In genomic region chr1:9665193-9665592, GRCh38 we compare ENCODE assay signal across 22 cellular contexts. TPM values are rescaled to one million over a fixed set of nuclear protein-coding genes. Genes with fewer than 3 reads are reported as not detected.
DNase-seq lines count a peak whose midpoint lies in the region; ATAC-seq and TF ChIP-seq lines count a peak whose summit lies in the region.
"Had no signal": no experiment of that assay in that cellular context is flagged by ENCODE, and none has a peak within 500 bp of the region (broad histone marks: within the 10 kb centered on the region; RNA-seq: fewer than 3 reads in every experiment).

No MANE protein-coding gene starts in this region.

- H3K4me1 Mint-ChIP-seq in stimulated activated naive CD8-positive, alpha-beta T cell treated with anti-CD3 and anti-CD28 coated beads, Interleukin-15, Interleukin-2, amounts not matched to agents 100 ng/mL and 50 ng/mL, for 24 hours (ENCODE audit: low read depth), result peaks cover 76% of the 10 kb centered on the region
- peaks cover 39% of the 10 kb centered on the region for H3K4me1 Mint-ChIP-seq in activated T-helper 1 cell treated with anti-CD3 and anti-CD28 coated beads, Interleukin-12 subunit alpha, Interleukin-12 subunit beta, Interleukin-2, Interleukin-4 antibody, amounts not matched to agents 30 ng/mL and 10 ng/mL and 1 ng/mL, durations not matched to agents 14 hours and 24 hours and 36 hours (ENCODE audit: low read depth)
- peaks cover 61 to 73% of the 10 kb centered on the region in 2 donors for H3K4me1 Mint-ChIP-seq in immature natural killer cell
- H3K4me1 Mint-ChIP-seq: mesothelial cell of epicardium, nephron, WTC11 had no signal

- no peak overlapping the region for H3K27ac ChIP-seq in esophagus muscularis mucosa (replicated peaks in 1 of 4)
- H3K27ac ChIP-seq: adrenal gland; BLaER1 treated with 17β-estradiol and CSF1 and Interleukin-3, amounts not matched to agents 10 nM and 100 nM; body of pancreas; skin epidermis; transverse colon had no signal

- H3K9me3 Mint-ChIP-seq in stimulated activated naive CD8-positive, alpha-beta T cell treated with anti-CD3 and anti-CD28 coated beads, Interleukin-15, Interleukin-2, amounts not matched to agents 100 ng/mL and 50 ng/mL, for 24 hours, result no peaks in the 10 kb centered on the region
- no peaks in the 10 kb centered on the region for H3K9me3 Mint-ChIP-seq in activated T-helper 1 cell treated with anti-CD3 and anti-CD28 coated beads, Interleukin-12 subunit alpha, Interleukin-12 subunit beta, Interleukin-2, Interleukin-4 antibody, amounts not matched to agents 30 ng/mL and 10 ng/mL and 1 ng/mL, durations not matched to agents 14 hours and 24 hours and 36 hours
- H3K9me3 Mint-ChIP-seq in immature natural killer cell, result no peaks in the 10 kb centered on the region
- H3K9me3 Mint-ChIP-seq: mesothelial cell of epicardium, nephron, WTC11 had no signal

- H3K9me3 ChIP-seq in esophagus muscularis mucosa, result no peaks in the 10 kb centered on the region
- H3K9me3 ChIP-seq: adrenal gland, body of pancreas, transverse colon had no signal

- DNase-seq in stimulated activated naive CD8-positive, alpha-beta T cell treated with anti-CD3 and anti-CD28 coated beads, Interleukin-15, Interleukin-2, amounts not matched to agents 100 U/mL and 50 U/mL, for 24 hours, result no peak
- DNase-seq in activated T-helper 1 cell treated with anti-CD3 and anti-CD28 coated beads, Interleukin-12 subunit alpha, Interleukin-12 subunit beta, Interleukin-2, Interleukin-4 antibody, amounts not matched to agents 30 ng/mL and 10 ng/mL and 1 ng/mL, durations not matched to agents 14 hours and 24 hours and 36 hours (ENCODE audit: low spot score), result no peak
- DNase-seq in immature natural killer cell (no peak), SW480 (ENCODE audit: low spot score) (no peak), NCI-H2081 (lab: John Stamatoyannopoulos, UW) (no peak), esophagus muscularis mucosa (ENCODE audit: extremely low spot score) (no peak)
- DNase-seq: adrenal gland, body of pancreas, islet precursor cell, left ventricle myocardium superior, NCI-H2029 treated with DMSO at 0.1 percent for 48 hours, NCI-H345, SHP77 treated with DMSO at 0.1 percent for 48 hours, transverse colon had no signal

- no peak for TF ChIP-seq POLR2A in esophagus muscularis mucosa (IDR thresholded peaks at IDR 0.05; ENCODE audit: low read depth)

- H3K4me3 Mint-ChIP-seq in stimulated activated naive CD8-positive, alpha-beta T cell treated with anti-CD3 and anti-CD28 coated beads, Interleukin-15, Interleukin-2, amounts not matched to agents 100 ng/mL and 50 ng/mL, for 24 hours, result peak overlapping the region; percentile 32
- H3K4me3 Mint-ChIP-seq in activated T-helper 1 cell treated with anti-CD3 and anti-CD28 coated beads, Interleukin-12 subunit alpha, Interleukin-12 subunit beta, Interleukin-2, Interleukin-4 antibody, amounts not matched to agents 30 ng/mL and 10 ng/mL and 1 ng/mL, durations not matched to agents 14 hours and 24 hours and 36 hours, result no peak overlapping the region
- H3K4me3 Mint-ChIP-seq in immature natural killer cell, result peak overlapping the region in 3 of 5 donors; percentile 1 to 27 (median 27)
- H3K4me3 Mint-ChIP-seq: mesothelial cell of epicardium, nephron, WTC11 had no signal

- H3K4me1 ChIP-seq in esophagus muscularis mucosa, result no peaks in the 10 kb centered on the region
- H3K4me1 ChIP-seq: adrenal gland, body of pancreas, transverse colon had no signal

- no peak for TF ChIP-seq CTCF in esophagus muscularis mucosa (IDR thresholded peaks at IDR 0.05)

- ATAC-seq in stimulated activated naive CD8-positive, alpha-beta T cell treated with anti-CD3 and anti-CD28 coated beads, Interleukin-15, Interleukin-2, amounts not matched to agents 100 U/mL and 50 U/mL, for 24 hours, result no peak
- ATAC-seq: body of pancreas, HCT116, left ventricle myocardium superior, Panc1, WTC11 had no signal

- intact Hi-C loops in activated T-helper 1 cell treated with anti-CD3 and anti-CD28 coated beads, Interleukin-12 subunit alpha, Interleukin-12 subunit beta, Interleukin-2, Interleukin-4 antibody, amounts not matched to agents 30 ng/mL and 10 ng/mL and 1 ng/mL, durations not matched to agents 14 hours and 24 hours and 36 hours (cut with micrococcal nuclease), result no loop called here
- intact Hi-C loops in esophagus muscularis mucosa (cut with DNase I), result no loop called here

- H3K36me3 Mint-ChIP-seq in stimulated activated naive CD8-positive, alpha-beta T cell treated with anti-CD3 and anti-CD28 coated beads, Interleukin-15, Interleukin-2, amounts not matched to agents 100 ng/mL and 50 ng/mL, for 24 hours (ENCODE audit: low read depth), result peaks cover 57% of the 10 kb centered on the region
- H3K36me3 Mint-ChIP-seq in activated T-helper 1 cell treated with anti-CD3 and anti-CD28 coated beads, Interleukin-12 subunit alpha, Interleukin-12 subunit beta, Interleukin-2, Interleukin-4 antibody, amounts not matched to agents 30 ng/mL and 10 ng/mL and 1 ng/mL, durations not matched to agents 14 hours and 24 hours and 36 hours (ENCODE audit: low read depth), result peaks cover 44% of the 10 kb centered on the region
- H3K36me3 Mint-ChIP-seq in immature natural killer cell, result peaks cover 2 to 17% (median 9%) of the 10 kb centered on the region in 3 donors
- H3K36me3 Mint-ChIP-seq: mesothelial cell of epicardium, WTC11 had no signal

- TF ChIP-seq EP300 in esophagus muscularis mucosa (IDR thresholded peaks at IDR 0.05), result no peak

- H3K36me3 ChIP-seq in esophagus muscularis mucosa, result no peaks in the 10 kb centered on the region
- H3K36me3 ChIP-seq: adrenal gland, transverse colon had no signal

- peaks cover 0 to 41% (median 0%) of the 10 kb centered on the region in 4 donors for H3K27me3 ChIP-seq in esophagus muscularis mucosa
- H3K27me3 ChIP-seq: adrenal gland; BLaER1 treated with 17β-estradiol and CSF1 and Interleukin-3, amounts not matched to agents 10 nM and 100 nM had no signal

- H3K27me3 Mint-ChIP-seq in stimulated activated naive CD8-positive, alpha-beta T cell treated with anti-CD3 and anti-CD28 coated beads, Interleukin-15, Interleukin-2, amounts not matched to agents 100 ng/mL and 50 ng/mL, for 24 hours, result no peaks in the 10 kb centered on the region
- H3K27me3 Mint-ChIP-seq in activated T-helper 1 cell treated with anti-CD3 and anti-CD28 coated beads, Interleukin-12 subunit alpha, Interleukin-12 subunit beta, Interleukin-2, Interleukin-4 antibody, amounts not matched to agents 30 ng/mL and 10 ng/mL and 1 ng/mL, durations not matched to agents 14 hours and 24 hours and 36 hours (ENCODE audit: insufficient read depth), result no peaks in the 10 kb centered on the region
- H3K27me3 Mint-ChIP-seq in immature natural killer cell (ENCODE audit: low read depth in 3 of 3), result peaks cover 0 to 3% (median 0%) of the 10 kb centered on the region in 3 donors

- H3K4me3 ChIP-seq in esophagus muscularis mucosa, result no peak overlapping the region
- H3K4me3 ChIP-seq: adrenal gland; BLaER1 treated with 17β-estradiol and CSF1 and Interleukin-3, amounts not matched to agents 10 nM and 100 nM; body of pancreas; skin epidermis; transverse colon had no signal

- WGBS in esophagus muscularis mucosa, result 87% methylated on average over 9 of the region's 9 CpGs

- peak overlapping the region; percentile 78 for H3K27ac Mint-ChIP-seq in stimulated activated naive CD8-positive, alpha-beta T cell treated with anti-CD3 and anti-CD28 coated beads, Interleukin-15, Interleukin-2, amounts not matched to agents 100 ng/mL and 50 ng/mL, for 24 hours
- peak overlapping the region; percentile 18 for H3K27ac Mint-ChIP-seq in activated T-helper 1 cell treated with anti-CD3 and anti-CD28 coated beads, Interleukin-12 subunit alpha, Interleukin-12 subunit beta, Interleukin-2, Interleukin-4 antibody, amounts not matched to agents 30 ng/mL and 10 ng/mL and 1 ng/mL, durations not matched to agents 14 hours and 24 hours and 36 hours
- H3K27ac Mint-ChIP-seq in immature natural killer cell, result peak overlapping the region; percentile 23 to 87 (median 50)
- H3K27ac Mint-ChIP-seq: mesothelial cell of epicardium, nephron, WTC11 had no signal

RNA-seq across cellular contexts. Expression of gene PIK3CD, which starts 13.7 kb away (rescaled TPM):
- 287 and 291 TPM in 2 replicates for total RNA-seq in activated T-helper 1 cell treated with anti-CD3 and anti-CD28 coated beads, Interleukin-12 subunit alpha, Interleukin-12 subunit beta, Interleukin-2, Interleukin-4 antibody, amounts not matched to agents 30 ng/mL and 10 ng/mL and 1 ng/mL, durations not matched to agents 14 hours and 24 hours and 36 hours
- 100 to 1,000 TPM in 1 of 3 donors, 10 to 100 TPM in 2; 43.4 to 133 (median 49.0) TPM for polyA plus RNA-seq in immature natural killer cell
- total RNA-seq in esophagus muscularis mucosa, result 10 to 100 TPM in 3 of 4 donors, 1 to 10 TPM in 1; 7.9 to 30.4 (median 13.9) TPM

Comparison
In these comparisons a context has a peak if more than half of its experiments do, and no peak if none do; other contexts are left out.
1. H3K27ac Mint-ChIP-seq: peak in every context shown above with its lines; median percentile 78 in stimulated activated naive CD8-positive, alpha-beta T cell treated with anti-CD3 and anti-CD28 coated beads, Interleukin-15, Interleukin-2, amounts not matched to agents 100 ng/mL and 50 ng/mL, for 24 hours; 50 in immature natural killer cell; 18 in activated T-helper 1 cell treated with anti-CD3 and anti-CD28 coated beads, Interleukin-12 subunit alpha, Interleukin-12 subunit beta, Interleukin-2, Interleukin-4 antibody, amounts not matched to agents 30 ng/mL and 10 ng/mL and 1 ng/mL, durations not matched to agents 14 hours and 24 hours and 36 hours.